In the genomic region with DNA sequence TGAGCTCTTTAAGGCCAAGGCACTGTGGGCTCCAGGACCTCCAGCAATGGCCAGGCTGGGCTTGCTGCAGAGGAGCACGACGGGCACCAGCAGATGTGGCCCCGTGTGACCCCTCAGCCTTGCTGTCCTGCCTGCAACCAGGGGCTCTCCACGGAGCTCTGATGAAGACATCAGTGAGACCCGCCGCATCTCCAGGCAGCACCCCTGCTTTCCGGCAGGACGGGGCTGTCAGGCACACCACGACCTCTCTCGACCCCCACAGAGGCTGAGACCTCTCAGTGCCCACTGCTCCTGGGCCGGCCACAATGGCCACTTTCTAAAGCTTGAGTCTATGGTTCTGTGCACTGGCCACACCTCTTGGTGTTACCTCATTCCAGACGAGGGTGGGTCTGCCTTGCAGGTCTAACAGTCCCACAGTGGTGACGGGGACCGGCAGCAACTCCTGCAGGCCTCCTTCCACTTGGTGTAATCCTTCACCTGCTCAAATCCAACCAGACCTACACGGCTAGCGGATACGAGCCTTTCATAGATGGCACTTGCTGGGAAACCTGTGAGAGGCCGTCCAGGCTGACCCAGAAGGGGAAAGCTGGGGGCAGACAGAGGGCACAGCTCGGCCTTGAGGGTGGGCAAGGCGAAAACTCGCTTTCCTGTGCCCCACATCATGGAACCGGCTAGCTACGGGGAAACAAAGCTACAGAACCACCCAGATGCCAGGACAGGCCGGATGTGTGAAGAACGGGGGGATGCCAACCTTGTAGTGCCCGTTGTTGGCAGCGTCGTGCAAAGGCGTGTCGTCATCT, we compare ENCODE assay signal across 1 cellular context.
TF ChIP-seq lines count a peak whose summit lies in the region.

No MANE protein-coding gene starts in this region.

TF ChIP-seq in K562, 482 proteins besides CTCF, POLR2A, EP300 and RAD21:
- TF ChIP-seq NFXL1 (CRISPR knock-in tag; IDR thresholded peaks at IDR 0.05) (no peak), ZNF408 (CRISPR knock-in tag; IDR thresholded peaks at IDR 0.05; ENCODE audit: low read depth) (no peak), POLR2G (IDR thresholded peaks at IDR 0.05; ENCODE audit: low read depth, low read length) (peak; percentile 56), RBM22 (IDR thresholded peaks at IDR 0.05; ENCODE audit: low read depth, low read length, poor library complexity, severe bottlenecking) (peak; percentile 81)
